1 cellular context compared by ENCODE assay signal in the genomic region with DNA sequence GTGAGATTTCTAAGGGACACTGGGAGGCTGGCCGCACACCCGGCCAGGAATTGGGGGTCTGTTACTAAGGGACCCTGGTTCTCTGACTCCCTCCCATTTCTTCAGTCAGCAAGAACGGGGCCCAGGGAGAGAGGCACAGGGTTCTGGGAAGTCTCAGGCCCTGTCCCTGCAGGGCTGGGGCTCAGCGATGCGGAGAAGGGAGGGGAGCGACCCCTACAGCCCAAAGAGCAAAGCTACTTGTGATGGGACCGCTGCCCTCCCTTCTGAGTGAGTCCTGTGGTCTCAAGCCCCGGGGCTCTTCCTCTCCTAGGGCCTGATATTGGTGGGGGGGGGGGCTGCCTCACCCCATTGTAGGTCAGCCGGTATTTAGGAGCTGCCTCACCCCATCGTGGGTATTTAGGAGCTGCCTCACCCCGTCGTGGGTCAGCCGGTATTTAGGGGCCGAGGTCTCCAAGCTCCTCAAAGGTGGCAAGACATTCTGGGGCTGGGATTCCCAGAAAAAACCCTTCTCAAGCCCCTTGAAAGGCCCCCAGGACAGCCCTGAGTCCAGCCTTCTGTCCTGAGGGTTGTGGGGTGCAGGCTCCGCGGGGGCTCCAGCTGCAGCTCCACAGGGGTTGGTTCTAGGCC.
TF ChIP-seq lines count a peak whose summit lies in the region.

No MANE protein-coding gene starts in this region.

TF ChIP-seq in H1, 55 proteins besides CTCF, POLR2A, EP300 and RAD21:
- TF ChIP-seq TEAD4 (IDR thresholded peaks at IDR 0.05; ENCODE audit: low read depth, low read length) (no peak), RFX5 (IDR thresholded peaks at IDR 0.05; ENCODE audit: borderline replicate concordance, low read depth, low read length) (no peak), HDAC2 (IDR thresholded peaks at IDR 0.05; ENCODE audit: borderline replicate concordance in 1 of 2, low read depth in 2 of 2, low read length in 2 of 2) (no peak), CBX5 (IDR thresholded peaks at IDR 0.05; ENCODE audit: low read depth, low read length) (no peak)
